Comparison of ENCODE assay signal across 8 cellular contexts in genomic region chr7:3897430-3898385, GRCh38.
DNase-seq lines count a peak whose midpoint lies in the region; ATAC-seq and TF ChIP-seq lines count a peak whose summit lies in the region.

No MANE protein-coding gene starts in this region.

- H3K4me1 Mint-ChIP-seq in T-helper 2 cell treated with Interferon-gamma antibody and Interleukin-4, amounts not matched to agents 5 μg/mL and 100 μg/mL, for 36 hours (ENCODE audit: low read depth): peaks cover 2% of the 10 kb centered on the region
- peaks cover 3% of the 10 kb centered on the region for H3K4me1 Mint-ChIP-seq in memory B cell

- H3K4me3 ChIP-seq in Karpas-422 (ENCODE audit: low read length) (no peak overlapping the region), colonic mucosa (no peak overlapping the region)

- H3K9me3 ChIP-seq in Karpas-422 (ENCODE audit: low read length) (no peaks in the 10 kb centered on the region), colonic mucosa (no peaks in the 10 kb centered on the region)

- no peak overlapping the region for H3K4me2 ChIP-seq in Karpas-422 (ENCODE audit: low read depth, low read length, poor library complexity, severe bottlenecking)

- intact Hi-C loops in colonic mucosa (cut with DNase I): loop anchor here (2.0 to 10.0 kb wide), 3 partner anchors 201 to 1033 kb away; partner anchors contain the start of gene SDK1

- no peak overlapping the region for H3K27ac ChIP-seq in Karpas-422 (ENCODE audit: low read length)
- no peak overlapping the region for H3K27ac ChIP-seq in colonic mucosa

- H3K4me1 ChIP-seq in Karpas-422 (ENCODE audit: low read length): no peaks in the 10 kb centered on the region
- no peaks in the 10 kb centered on the region for H3K4me1 ChIP-seq in colonic mucosa

- peaks cover 6% of the 10 kb centered on the region for H3K27me3 Mint-ChIP-seq in T-helper 2 cell treated with Interferon-gamma antibody and Interleukin-4, amounts not matched to agents 5 μg/mL and 100 μg/mL, for 36 hours (ENCODE audit: low read depth)
- peaks cover 16% of the 10 kb centered on the region for H3K27me3 Mint-ChIP-seq in memory B cell

- ATAC-seq in memory B cell (ENCODE audit: low read depth) (peak; percentile 55), HG03442 (IDR thresholded peaks at IDR 0.05; ENCODE audit: unreplicated experiment) (no peak)

- peak; percentile 85 for TF ChIP-seq CTCF in colonic mucosa (IDR thresholded peaks at IDR 0.05)

- H4K20me1 ChIP-seq in Karpas-422 (ENCODE audit: insufficient read depth, low read depth, low read length): no peaks in the 10 kb centered on the region

- no peak overlapping the region for H3K27ac Mint-ChIP-seq in T-helper 2 cell treated with Interferon-gamma antibody and Interleukin-4, amounts not matched to agents 5 μg/mL and 100 μg/mL, for 36 hours
- no peak overlapping the region for H3K27ac Mint-ChIP-seq in memory B cell

- no peak overlapping the region for H3K4me3 Mint-ChIP-seq in T-helper 2 cell treated with Interferon-gamma antibody and Interleukin-4, amounts not matched to agents 5 μg/mL and 100 μg/mL, for 36 hours
- H3K4me3 Mint-ChIP-seq in memory B cell: no peak overlapping the region

- no peaks in the 10 kb centered on the region for H3K36me3 ChIP-seq in Karpas-422 (ENCODE audit: insufficient read depth, low read length)
- no peaks in the 10 kb centered on the region for H3K36me3 ChIP-seq in colonic mucosa

- no peak overlapping the region for H2AFZ ChIP-seq in Karpas-422 (ENCODE audit: low read length)

- H3K36me3 Mint-ChIP-seq in T-helper 2 cell treated with Interferon-gamma antibody and Interleukin-4, amounts not matched to agents 5 μg/mL and 100 μg/mL, for 36 hours (ENCODE audit: low read depth): no peaks in the 10 kb centered on the region
- no peaks in the 10 kb centered on the region for H3K36me3 Mint-ChIP-seq in memory B cell

- no peaks in the 10 kb centered on the region for H3K9me2 ChIP-seq in Karpas-422 (replicated peaks; ENCODE audit: insufficient read depth, low read length)

- DNase-seq in NCI-H2227 (lab: John Stamatoyannopoulos, UW; ENCODE audit: unreplicated experiment) (peak; percentile 23), NCI-H2227 treated with DMSO at 0.1 percent for 48 hours (lab: John Stamatoyannopoulos, UW) (no peak), Karpas-422 (peak; percentile 78), colonic mucosa (no peak), memory B cell (ENCODE audit: low spot score in 2 of 2) (peak; percentile 39 to 41)
- peak; percentile 6 for DNase-seq in T-helper 2 cell treated with Interferon-gamma antibody and Interleukin-4, amounts not matched to agents 5 μg/mL and 100 μg/mL, for 36 hours (ENCODE audit: low spot score)
- DNase-seq in stimulated activated naive CD4-positive, alpha-beta T cell (lab: John Stamatoyannopoulos, UW): peak; percentile 0 to 52 (median 18)

- H3K27me3 ChIP-seq in Karpas-422 (ENCODE audit: low read length): no peaks in the 10 kb centered on the region
- H3K27me3 ChIP-seq in colonic mucosa: no peaks in the 10 kb centered on the region

- H3K9ac ChIP-seq in Karpas-422 (ENCODE audit: low read length) (no peak overlapping the region), colonic mucosa (ENCODE audit: low read depth in 2 of 2, low read length in 2 of 2) (no peak overlapping the region)

- no peaks in the 10 kb centered on the region for H3K9me3 Mint-ChIP-seq in T-helper 2 cell treated with Interferon-gamma antibody and Interleukin-4, amounts not matched to agents 5 μg/mL and 100 μg/mL, for 36 hours
- H3K9me3 Mint-ChIP-seq in memory B cell: no peaks in the 10 kb centered on the region

- H3K79me2 ChIP-seq in Karpas-422 (ENCODE audit: low read length): no peaks in the 10 kb centered on the region

Comparison
In these comparisons a context has a peak if more than half of its experiments do, and no peak if none do; other contexts are left out.
1. DNase-seq: peak in NCI-H2227 (single experiment), Karpas-422 (single experiment), T-helper 2 cell treated with Interferon-gamma antibody and Interleukin-4, amounts not matched to agents 5 μg/mL and 100 μg/mL, for 36 hours (single experiment), memory B cell (2 of 2) and stimulated activated naive CD4-positive, alpha-beta T cell (6 of 6); none in NCI-H2227 treated with DMSO at 0.1 percent for 48 hours (single experiment) and colonic mucosa (single experiment).